27 cellular contexts compared by ENCODE assay signal in the genomic region with DNA sequence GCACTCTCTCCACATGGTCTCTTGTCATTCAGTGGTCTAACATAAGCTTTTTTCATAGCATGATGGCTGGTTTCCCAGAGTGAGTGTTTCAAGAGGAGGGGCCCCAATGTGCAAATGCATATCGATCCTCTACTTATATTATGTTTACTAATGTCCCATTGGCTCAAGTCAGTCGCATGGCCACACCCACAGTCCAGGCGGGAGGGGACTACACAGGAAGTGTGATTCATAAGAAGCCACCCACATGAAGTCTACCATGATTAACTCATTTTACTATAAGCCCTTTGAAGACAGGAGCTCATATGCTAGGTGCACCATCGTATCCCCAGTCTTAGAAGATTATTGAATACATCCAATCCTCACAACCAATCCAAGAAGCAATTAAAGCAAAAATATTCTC.
"Had no signal": no experiment of that assay in that cellular context is flagged by ENCODE, and none has a peak within 500 bp of the region (broad histone marks: within the 10 kb centered on the region; RNA-seq: fewer than 3 reads in every experiment).

No MANE protein-coding gene starts in this region.

- H3K36me3 Mint-ChIP-seq: activated CD8-positive, alpha-beta memory T cell treated with anti-CD3 and anti-CD28 coated beads, Interleukin-2, amount 10 ng/mL, durations not matched to agents 7 days and 5 days; activated naive CD8-positive, alpha-beta T cell treated with anti-CD3 and anti-CD28 coated beads, Interleukin-2, amount 10 ng/mL, durations not matched to agents 7 days and 5 days; brain; natural killer cell; neural progenitor cell; stimulated activated naive B cell treated with anti-CD40 and anti-IgM and Interleukin-4, amounts not matched to agents 10 μg/mL and 1 μg/mL and 100 μg/mL, for 72 hours had no signal

- FAIRE-seq: islet of Langerhans had no signal

- H3K4me3 ChIP-seq: ascending aorta, cardiac muscle cell, gastrocnemius medialis, left ventricle myocardium inferior, lung, neural progenitor cell, spleen, suprapubic skin, tibial artery had no signal

- H3K9me3 ChIP-seq: ascending aorta, gastrocnemius medialis, suprapubic skin, tibial artery had no signal

- H3K27me3 ChIP-seq: ascending aorta, cardiac muscle cell, gastrocnemius medialis, neural progenitor cell, suprapubic skin, tibial artery had no signal

- H3K36me3 ChIP-seq: ascending aorta, cardiac muscle cell, gastrocnemius medialis, left ventricle myocardium inferior, neural progenitor cell, spleen, suprapubic skin, tibial artery had no signal

- H3K27ac Mint-ChIP-seq: activated CD4-positive, alpha-beta memory T cell treated with anti-CD3 and anti-CD28 coated beads, Interleukin-2, amount 10 ng/mL, durations not matched to agents 7 days and 5 days; activated CD8-positive, alpha-beta memory T cell treated with anti-CD3 and anti-CD28 coated beads, Interleukin-2, amount 10 ng/mL, durations not matched to agents 7 days and 5 days; activated naive CD8-positive, alpha-beta T cell treated with anti-CD3 and anti-CD28 coated beads, Interleukin-2, amount 10 ng/mL, durations not matched to agents 7 days and 5 days; brain; effector memory CD8-positive, alpha-beta T cell; natural killer cell; neural progenitor cell; stimulated activated naive B cell treated with anti-CD40 and anti-IgM and Interleukin-4, amounts not matched to agents 10 μg/mL and 1 μg/mL and 100 μg/mL, for 72 hours; T-helper 2 cell treated with Interferon-gamma antibody and Interleukin-4, amounts not matched to agents 5 μg/mL and 100 μg/mL, for 36 hours had no signal

- H3K27me3 Mint-ChIP-seq: activated CD4-positive, alpha-beta memory T cell treated with anti-CD3 and anti-CD28 coated beads, Interleukin-2, amount 10 ng/mL, durations not matched to agents 7 days and 5 days; activated CD8-positive, alpha-beta memory T cell treated with anti-CD3 and anti-CD28 coated beads, Interleukin-2, amount 10 ng/mL, durations not matched to agents 7 days and 5 days; activated naive CD8-positive, alpha-beta T cell treated with anti-CD3 and anti-CD28 coated beads, Interleukin-2, amount 10 ng/mL, durations not matched to agents 7 days and 5 days; stimulated activated naive B cell treated with anti-CD40 and anti-IgM and Interleukin-4, amounts not matched to agents 10 μg/mL and 1 μg/mL and 100 μg/mL, for 72 hours had no signal

- H3K4me3 Mint-ChIP-seq: activated CD4-positive, alpha-beta memory T cell treated with anti-CD3 and anti-CD28 coated beads, Interleukin-2, amount 10 ng/mL, durations not matched to agents 7 days and 5 days; activated CD8-positive, alpha-beta memory T cell treated with anti-CD3 and anti-CD28 coated beads, Interleukin-2, amount 10 ng/mL, durations not matched to agents 7 days and 5 days; activated naive CD8-positive, alpha-beta T cell treated with anti-CD3 and anti-CD28 coated beads, Interleukin-2, amount 10 ng/mL, durations not matched to agents 7 days and 5 days; brain; effector memory CD8-positive, alpha-beta T cell; natural killer cell; neural progenitor cell; stimulated activated naive B cell treated with anti-CD40 and anti-IgM and Interleukin-4, amounts not matched to agents 10 μg/mL and 1 μg/mL and 100 μg/mL, for 72 hours; T-helper 2 cell treated with Interferon-gamma antibody and Interleukin-4, amounts not matched to agents 5 μg/mL and 100 μg/mL, for 36 hours had no signal

- DNase-seq: activated CD4-positive, alpha-beta memory T cell treated with anti-CD3 and anti-CD28 coated beads, Interleukin-2, amount 10 ng/mL, durations not matched to agents 7 days and 5 days; activated CD4-positive, alpha-beta T cell treated with anti-CD3 and anti-CD28 coated beads for 4 hours; activated CD4-positive, CD25-positive, alpha-beta regulatory T cell; activated CD8-positive, alpha-beta memory T cell treated with anti-CD3 and anti-CD28 coated beads, Interleukin-2, amount 10 ng/mL, durations not matched to agents 7 days and 5 days; activated naive CD4-positive, alpha-beta T cell treated with Interleukin-2 at 50 U/mL for 16 hours; activated naive CD8-positive, alpha-beta T cell treated with anti-CD3 and anti-CD28 coated beads, Interleukin-2, amount 10 ng/mL, durations not matched to agents 7 days and 5 days; cortex of kidney; effector memory CD8-positive, alpha-beta T cell; erythroblast; gastrocnemius medialis; glutamatergic neuron; left ventricle myocardium inferior; natural killer cell; right cardiac atrium; spleen; stimulated activated CD4-positive, alpha-beta T cell treated with anti-CD3 and anti-CD28 coated beads, Interleukin-4, amount 100 ng/mL, for 24 hours; stimulated activated naive B cell treated with anti-CD40 and anti-IgM and Interleukin-4, amounts not matched to agents 10 μg/mL and 1 μg/mL and 100 μg/mL, for 72 hours; T-helper 1 cell; tibial artery had no signal

- ATAC-seq: activated CD8-positive, alpha-beta memory T cell treated with anti-CD3 and anti-CD28 coated beads, Interleukin-2, amount 10 ng/mL, durations not matched to agents 7 days and 5 days; effector memory CD8-positive, alpha-beta T cell; gastrocnemius medialis; natural killer cell; right cardiac atrium; stimulated activated naive B cell treated with anti-CD40 and anti-IgM and Interleukin-4, amounts not matched to agents 10 μg/mL and 1 μg/mL and 100 μg/mL, for 72 hours had no signal

- H3K4me1 Mint-ChIP-seq: activated CD4-positive, alpha-beta memory T cell treated with anti-CD3 and anti-CD28 coated beads, Interleukin-2, amount 10 ng/mL, durations not matched to agents 7 days and 5 days; activated CD8-positive, alpha-beta memory T cell treated with anti-CD3 and anti-CD28 coated beads, Interleukin-2, amount 10 ng/mL, durations not matched to agents 7 days and 5 days; activated naive CD8-positive, alpha-beta T cell treated with anti-CD3 and anti-CD28 coated beads, Interleukin-2, amount 10 ng/mL, durations not matched to agents 7 days and 5 days; natural killer cell; stimulated activated naive B cell treated with anti-CD40 and anti-IgM and Interleukin-4, amounts not matched to agents 10 μg/mL and 1 μg/mL and 100 μg/mL, for 72 hours had no signal

- H3K9me3 Mint-ChIP-seq: activated CD4-positive, alpha-beta memory T cell treated with anti-CD3 and anti-CD28 coated beads, Interleukin-2, amount 10 ng/mL, durations not matched to agents 7 days and 5 days; effector memory CD8-positive, alpha-beta T cell; natural killer cell had no signal
